Comparison of ENCODE assay signal across 13 cellular contexts in the genomic region with DNA sequence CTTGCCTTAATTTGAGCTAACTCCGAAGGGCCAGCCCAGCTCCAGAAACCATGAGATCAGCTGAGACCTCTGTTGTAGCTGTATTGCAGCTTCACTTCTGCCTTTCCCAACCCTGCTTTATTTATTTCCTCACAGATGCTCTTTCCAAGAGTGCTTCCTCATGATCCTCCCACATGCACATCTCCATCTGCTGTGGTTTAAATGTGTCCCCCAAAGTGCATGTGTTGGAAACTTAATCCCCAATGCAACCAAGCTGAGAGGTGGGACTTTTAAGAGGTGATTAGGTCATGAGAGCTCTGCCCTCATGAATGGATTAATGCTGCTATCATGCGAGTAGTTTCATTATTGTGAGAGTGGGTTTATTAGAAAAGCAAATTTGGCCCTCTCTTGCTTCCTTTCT.
DNase-seq lines count a peak whose midpoint lies in the region; ATAC-seq lines count a peak whose summit lies in the region.
"Had no signal": no experiment of that assay in that cellular context is flagged by ENCODE, and none has a peak within 500 bp of the region (broad histone marks: within the 10 kb centered on the region; RNA-seq: fewer than 3 reads in every experiment).

No MANE protein-coding gene starts in this region.

- intact Hi-C loops in activated CD4-positive, alpha-beta T cell treated with anti-CD3 and anti-CD28 coated beads for 36 hours (cut with DNase I, micrococcal nuclease) = no loop called here
- intact Hi-C loops in activated T-helper 1 cell treated with anti-CD3 and anti-CD28 coated beads, Interleukin-12 subunit alpha, Interleukin-12 subunit beta, Interleukin-2, Interleukin-4 antibody, amounts not matched to agents 30 ng/mL and 10 ng/mL and 1 ng/mL, durations not matched to agents 14 hours and 24 hours and 36 hours (cut with micrococcal nuclease) = no loop called here
- intact Hi-C loops in naive thymus-derived CD4-positive, alpha-beta T cell (cut with micrococcal nuclease) = loop anchor here in 1 of 2 donors (2.0 to 5.0 kb wide), 2 partner anchors 14 to 34 kb away; no protein-coding TSS in a partner anchor

- CTCF ChIA-PET in activated CD4-positive, alpha-beta T cell treated with anti-CD3 and anti-CD28 coated beads for 36 hours (lab: Charles Lee) = interaction anchor here (0.7 to 1.8 kb wide), 5 partner anchors 8 to 279 kb away, joined by 3 to 8 read pairs (median 4); no protein-coding TSS in a partner anchor
- CTCF ChIA-PET in naive thymus-derived CD4-positive, alpha-beta T cell (lab: Charles Lee) = interaction anchor here (0.8 kb wide), 1 partner anchor 13 kb away, joined by 3 read pairs; no protein-coding TSS in a partner anchor

- no peaks in the 10 kb centered on the region for H3K27me3 Mint-ChIP-seq in activated CD4-positive, alpha-beta T cell treated with anti-CD3 and anti-CD28 coated beads for 36 hours
- H3K27me3 Mint-ChIP-seq in activated T-helper 1 cell treated with anti-CD3 and anti-CD28 coated beads, Interleukin-12 subunit alpha, Interleukin-12 subunit beta, Interleukin-2, Interleukin-4 antibody, amounts not matched to agents 30 ng/mL and 10 ng/mL and 1 ng/mL, durations not matched to agents 14 hours and 24 hours and 36 hours (ENCODE audit: insufficient read depth) = no peaks in the 10 kb centered on the region
- no peaks in the 10 kb centered on the region for H3K27me3 Mint-ChIP-seq in naive thymus-derived CD4-positive, alpha-beta T cell
- H3K27me3 Mint-ChIP-seq: activated B cell treated with CpG ODN at 0.5 μM for 24 hours had no signal

- H3K4me1 Mint-ChIP-seq in activated CD4-positive, alpha-beta T cell treated with anti-CD3 and anti-CD28 coated beads for 36 hours = peaks cover 59% of the 10 kb centered on the region
- H3K4me1 Mint-ChIP-seq in activated T-helper 1 cell treated with anti-CD3 and anti-CD28 coated beads, Interleukin-12 subunit alpha, Interleukin-12 subunit beta, Interleukin-2, Interleukin-4 antibody, amounts not matched to agents 30 ng/mL and 10 ng/mL and 1 ng/mL, durations not matched to agents 14 hours and 24 hours and 36 hours (ENCODE audit: low read depth) = peaks cover 84% of the 10 kb centered on the region
- peaks cover 42 to 73% (median 47%) of the 10 kb centered on the region in 7 donors for H3K4me1 Mint-ChIP-seq in naive thymus-derived CD4-positive, alpha-beta T cell
- H3K4me1 Mint-ChIP-seq: activated B cell treated with CpG ODN at 0.5 μM for 24 hours had no signal

- H3K4me3 Mint-ChIP-seq in activated CD4-positive, alpha-beta T cell treated with anti-CD3 and anti-CD28 coated beads for 36 hours = no peak overlapping the region
- H3K4me3 Mint-ChIP-seq in activated T-helper 1 cell treated with anti-CD3 and anti-CD28 coated beads, Interleukin-12 subunit alpha, Interleukin-12 subunit beta, Interleukin-2, Interleukin-4 antibody, amounts not matched to agents 30 ng/mL and 10 ng/mL and 1 ng/mL, durations not matched to agents 14 hours and 24 hours and 36 hours = peak overlapping the region; percentile 30
- H3K4me3 Mint-ChIP-seq in naive thymus-derived CD4-positive, alpha-beta T cell = peak overlapping the region in 4 of 10 donors; percentile 12 to 63 (median 19)
- H3K4me3 Mint-ChIP-seq: activated B cell treated with CpG ODN at 0.5 μM for 24 hours had no signal

- peaks cover 7% of the 10 kb centered on the region for H3K9me3 Mint-ChIP-seq in activated CD4-positive, alpha-beta T cell treated with anti-CD3 and anti-CD28 coated beads for 36 hours (ENCODE audit: low read depth)
- peaks cover 33% of the 10 kb centered on the region for H3K9me3 Mint-ChIP-seq in activated T-helper 1 cell treated with anti-CD3 and anti-CD28 coated beads, Interleukin-12 subunit alpha, Interleukin-12 subunit beta, Interleukin-2, Interleukin-4 antibody, amounts not matched to agents 30 ng/mL and 10 ng/mL and 1 ng/mL, durations not matched to agents 14 hours and 24 hours and 36 hours
- peaks cover 0 to 33% (median 7%) of the 10 kb centered on the region in 11 donors for H3K9me3 Mint-ChIP-seq in naive thymus-derived CD4-positive, alpha-beta T cell
- H3K9me3 Mint-ChIP-seq: activated B cell treated with CpG ODN at 0.5 μM for 24 hours had no signal

- no peaks in the 10 kb centered on the region for H3K27me3 ChIP-seq in naive thymus-derived CD4-positive, alpha-beta T cell (ENCODE audit: control insufficient read depth in 2 of 2, insufficient read depth in 2 of 2, low read length in 2 of 2)
- H3K27me3 ChIP-seq: MG63 had no signal

- peak overlapping the region; percentile 6 for H3K27ac Mint-ChIP-seq in activated CD4-positive, alpha-beta T cell treated with anti-CD3 and anti-CD28 coated beads for 36 hours
- peak overlapping the region; percentile 99 for H3K27ac Mint-ChIP-seq in activated T-helper 1 cell treated with anti-CD3 and anti-CD28 coated beads, Interleukin-12 subunit alpha, Interleukin-12 subunit beta, Interleukin-2, Interleukin-4 antibody, amounts not matched to agents 30 ng/mL and 10 ng/mL and 1 ng/mL, durations not matched to agents 14 hours and 24 hours and 36 hours
- H3K27ac Mint-ChIP-seq in naive thymus-derived CD4-positive, alpha-beta T cell = peak overlapping the region in 6 of 9 donors; percentile 9 to 98 (median 68)
- H3K27ac Mint-ChIP-seq: activated B cell treated with CpG ODN at 0.5 μM for 24 hours had no signal

- no peak for ATAC-seq in activated CD4-positive, alpha-beta T cell treated with anti-CD3 and anti-CD28 coated beads for 36 hours
- ATAC-seq in naive thymus-derived CD4-positive, alpha-beta T cell = no peak
- ATAC-seq in HG03354 (IDR thresholded peaks at IDR 0.05; ENCODE audit: poor library complexity, severe bottlenecking, unreplicated experiment) = no peak
- ATAC-seq: activated T-cell treated with anti-CD3 and anti-CD28 coated beads, Interleukin-2, amount 50 U/mL, for 4 hours had no signal

- no peak for DNase-seq in activated CD4-positive, alpha-beta T cell treated with anti-CD3 and anti-CD28 coated beads for 36 hours
- DNase-seq in activated CD4-positive, alpha-beta T cell treated with anti-CD3 and anti-CD28 coated beads, Interleukin-2, amount 50 U/mL, for 48 hours = no peak
- DNase-seq in Kasumi-1 (lab: John Stamatoyannopoulos, UW) (peak; percentile 6 to 11), GDM1 (lab: John Stamatoyannopoulos, UW) (no peak), NCI-H2107 (lab: John Stamatoyannopoulos, UW) (no peak)
- DNase-seq in activated T-helper 1 cell treated with anti-CD3 and anti-CD28 coated beads, Interleukin-12 subunit alpha, Interleukin-12 subunit beta, Interleukin-2, Interleukin-4 antibody, amounts not matched to agents 30 ng/mL and 10 ng/mL and 1 ng/mL, durations not matched to agents 14 hours and 24 hours and 36 hours (ENCODE audit: low spot score) = no peak
- DNase-seq in naive thymus-derived CD4-positive, alpha-beta T cell = no peak
- DNase-seq: ACHN; activated B cell treated with CpG ODN at 0.5 μM for 24 hours; activated T-cell treated with anti-CD3 and anti-CD28 coated beads, Interleukin-2, amount 50 U/mL, for 4 hours; MG63; stimulated activated naive CD4-positive, alpha-beta T cell treated with Interleukin-2 at 50 U/mL for 16 hours had no signal

- H3K27ac ChIP-seq in naive thymus-derived CD4-positive, alpha-beta T cell (ENCODE audit: low read depth, low read length) = no peak overlapping the region

- H3K9me3 ChIP-seq in naive thymus-derived CD4-positive, alpha-beta T cell (ENCODE audit: control insufficient read depth in 2 of 3, low read length in 3 of 3) = no peaks in the 10 kb centered on the region
- H3K9me3 ChIP-seq: MG63 had no signal

- peaks cover 9% of the 10 kb centered on the region for H3K36me3 Mint-ChIP-seq in activated CD4-positive, alpha-beta T cell treated with anti-CD3 and anti-CD28 coated beads for 36 hours (ENCODE audit: low read depth)
- H3K36me3 Mint-ChIP-seq in activated T-helper 1 cell treated with anti-CD3 and anti-CD28 coated beads, Interleukin-12 subunit alpha, Interleukin-12 subunit beta, Interleukin-2, Interleukin-4 antibody, amounts not matched to agents 30 ng/mL and 10 ng/mL and 1 ng/mL, durations not matched to agents 14 hours and 24 hours and 36 hours (ENCODE audit: low read depth) = peaks cover 45% of the 10 kb centered on the region
- H3K36me3 Mint-ChIP-seq in naive thymus-derived CD4-positive, alpha-beta T cell = peaks cover 4 to 77% (median 14%) of the 10 kb centered on the region in 5 donors

- peaks cover 23 to 33% of the 10 kb centered on the region in 2 donors for H3K4me1 ChIP-seq in naive thymus-derived CD4-positive, alpha-beta T cell (ENCODE audit: control insufficient read depth in 2 of 2, insufficient read depth in 2 of 2, low read length in 2 of 2)

- POLR2A ChIA-PET in activated CD4-positive, alpha-beta T cell treated with anti-CD3 and anti-CD28 coated beads for 36 hours (lab: Charles Lee) = interaction anchor here (0.5 kb wide), 1 partner anchor 341 kb away, joined by 3 read pairs; no protein-coding TSS in a partner anchor
- POLR2A ChIA-PET in naive thymus-derived CD4-positive, alpha-beta T cell (lab: Charles Lee) = interaction anchor here (0.6 to 1.5 kb wide), 7 partner anchors 8 to 94 kb away, joined by 3 to 4 read pairs (median 3); no protein-coding TSS in a partner anchor

- no peak overlapping the region for H3K4me3 ChIP-seq in naive thymus-derived CD4-positive, alpha-beta T cell (ENCODE audit: low read length)
- H3K4me3 ChIP-seq: MG63 had no signal

- H3K36me3 ChIP-seq in naive thymus-derived CD4-positive, alpha-beta T cell (ENCODE audit: control insufficient read depth in 2 of 3, insufficient read depth in 3 of 3, low read length in 3 of 3) = no peaks in the 10 kb centered on the region
- H3K36me3 ChIP-seq: MG63 had no signal

Comparison
In these comparisons a context has a peak if more than half of its experiments do, and no peak if none do; other contexts are left out.
1. DNase-seq: peak in Kasumi-1 (2 of 2); none in activated CD4-positive, alpha-beta T cell treated with anti-CD3 and anti-CD28 coated beads for 36 hours (single experiment), activated CD4-positive, alpha-beta T cell treated with anti-CD3 and anti-CD28 coated beads, Interleukin-2, amount 50 U/mL, for 48 hours (0 of 2), activated T-helper 1 cell treated with anti-CD3 and anti-CD28 coated beads, Interleukin-12 subunit alpha, Interleukin-12 subunit beta, Interleukin-2, Interleukin-4 antibody, amounts not matched to agents 30 ng/mL and 10 ng/mL and 1 ng/mL, durations not matched to agents 14 hours and 24 hours and 36 hours (single experiment), naive thymus-derived CD4-positive, alpha-beta T cell (0 of 9), GDM1 (single experiment) and NCI-H2107 (single experiment).
2. H3K27ac Mint-ChIP-seq: peak in every context shown above with its lines; median percentile 99 in activated T-helper 1 cell treated with anti-CD3 and anti-CD28 coated beads, Interleukin-12 subunit alpha, Interleukin-12 subunit beta, Interleukin-2, Interleukin-4 antibody, amounts not matched to agents 30 ng/mL and 10 ng/mL and 1 ng/mL, durations not matched to agents 14 hours and 24 hours and 36 hours; 68 in naive thymus-derived CD4-positive, alpha-beta T cell; 6 in activated CD4-positive, alpha-beta T cell treated with anti-CD3 and anti-CD28 coated beads for 36 hours.